In the genomic region with DNA sequence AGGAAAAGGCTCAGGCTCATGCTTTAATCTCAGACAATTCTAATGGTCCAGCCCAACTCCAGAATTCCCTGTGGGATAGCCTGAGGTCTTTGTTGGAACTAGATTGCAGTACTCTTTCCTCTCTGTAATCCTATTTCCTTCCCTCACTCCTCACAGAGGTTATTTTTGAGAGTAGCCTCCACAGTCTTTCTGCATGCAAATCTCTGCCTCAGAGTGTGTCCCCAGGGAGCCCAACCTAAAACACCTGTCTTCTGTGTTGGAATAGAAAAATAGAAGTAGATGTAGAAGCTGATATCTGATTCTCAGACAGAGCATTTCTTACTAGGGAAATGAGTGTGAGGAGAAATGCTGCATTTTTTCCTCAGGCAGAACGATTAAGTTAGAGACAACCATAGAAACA, we compare ENCODE assay signal across 16 cellular contexts.
DNase-seq lines count a peak whose midpoint lies in the region; ATAC-seq and TF ChIP-seq lines count a peak whose summit lies in the region.
"Had no signal": no experiment of that assay in that cellular context is flagged by ENCODE, and none has a peak within 500 bp of the region (broad histone marks: within the 10 kb centered on the region; RNA-seq: fewer than 3 reads in every experiment).

No MANE protein-coding gene starts in this region.

- no peak overlapping the region for H3K4ac ChIP-seq in H9 (ENCODE audit: low read depth, low read length)

- H2BK5ac ChIP-seq in H9 (ENCODE audit: insufficient read length, low read length), result no peak overlapping the region

- H2AK5ac ChIP-seq in H9 (ENCODE audit: insufficient read length, low read length), result no peak overlapping the region

- H2BK20ac ChIP-seq in H9 (ENCODE audit: low read depth, low read length, poor library complexity, severe bottlenecking), result no peak overlapping the region

- H3K36me3 Mint-ChIP-seq in H9 (ENCODE audit: insufficient read depth in 1 of 3, low read depth in 3 of 3) (no peaks in the 10 kb centered on the region), HFFc6 (ENCODE audit: low read depth) (no peaks in the 10 kb centered on the region)
- H3K36me3 Mint-ChIP-seq: CD4-positive, CD25-positive, alpha-beta regulatory T cell had no signal

- H3K14ac ChIP-seq in H9 (ENCODE audit: insufficient read depth, low read length), result no peak overlapping the region

- no peak overlapping the region for H3T11ph ChIP-seq in H9 (ENCODE audit: low read length)

- H3K4me1 Mint-ChIP-seq in H9 (peaks cover 2 to 3% of the 10 kb centered on the region in 2 experiments; a peak in 3 of 4 replicates), HFFc6 (ENCODE audit: low read depth) (no peaks in the 10 kb centered on the region)
- H3K4me1 Mint-ChIP-seq: CD4-positive, CD25-positive, alpha-beta regulatory T cell had no signal

- H3K4me2 ChIP-seq in DND-41 (ENCODE audit: insufficient read depth, low read length), result no peak overlapping the region
- H3K4me2 ChIP-seq in H9 (ENCODE audit: insufficient read depth, insufficient read length, low read length), result no peak overlapping the region
- H3K4me2 ChIP-seq: PC-9 had no signal

- no CpG with 5 or more reads among the region's 1 CpG for WGBS in H9 (ENCODE audit: extremely low coverage, insufficient read length, low lambda C conversion rate)

- no peaks in the 10 kb centered on the region; the same call in 1 of the 2 replicates for H3K27me3 Mint-ChIP-seq in H9 (ENCODE audit: low read depth)
- no peaks in the 10 kb centered on the region for H3K27me3 Mint-ChIP-seq in HFFc6 (ENCODE audit: insufficient read depth)
- H3K27me3 Mint-ChIP-seq: CD4-positive, CD25-positive, alpha-beta regulatory T cell had no signal

- peak; percentile 31; the same call in 1 of the 3 replicates for ATAC-seq in DND-41 (ENCODE audit: insufficient read depth, low read depth)
- no peak for ATAC-seq in omental fat pad (ENCODE audit: low FRiP score)

- H3K9me3 ChIP-seq in DND-41 (ENCODE audit: insufficient read depth, low read length, severe bottlenecking) (no peaks in the 10 kb centered on the region), H9 (ENCODE audit: control insufficient read depth, low read depth, low read length) (no peaks in the 10 kb centered on the region)

- no peak overlapping the region for H2AFZ ChIP-seq in DND-41 (ENCODE audit: low read depth, low read length)
- peak overlapping the region; percentile 10 for H2AFZ ChIP-seq in H9 (ENCODE audit: low read length)
- H2AFZ ChIP-seq: PC-9 had no signal

- H3K27me3 ChIP-seq in DND-41 (ENCODE audit: insufficient read depth, low read length, poor library complexity) (no peaks in the 10 kb centered on the region), H9 (ENCODE audit: insufficient read depth, low read length) (no peaks in the 10 kb centered on the region)

- no peaks in the 10 kb centered on the region for H4K20me1 ChIP-seq in DND-41 (ENCODE audit: insufficient read depth, low read length)
- no peaks in the 10 kb centered on the region for H4K20me1 ChIP-seq in H9 (ENCODE audit: control insufficient read depth, insufficient read depth, insufficient read length)

- H3K9ac ChIP-seq in DND-41 (ENCODE audit: low read depth, low read length), result no peak overlapping the region
- H3K9ac ChIP-seq in H9 (ENCODE audit: extremely low read depth, insufficient read length, low read length), result no peak overlapping the region

- H3K23ac ChIP-seq in H9 (ENCODE audit: insufficient read length, low read depth, low read length), result no peak overlapping the region

- H3K79me1 ChIP-seq in H9 (ENCODE audit: insufficient read depth, low read depth, low read length, poor library complexity, severe bottlenecking), result no peaks in the 10 kb centered on the region

- H3K27ac Mint-ChIP-seq in H9, result peak overlapping the region in 1 of 3 experiments; percentile 71; a peak in 1 of 7 replicates
- no peak overlapping the region for H3K27ac Mint-ChIP-seq in HFFc6
- H3K27ac Mint-ChIP-seq: CD4-positive, CD25-positive, alpha-beta regulatory T cell had no signal

- no peaks in the 10 kb centered on the region for H3K4me1 ChIP-seq in DND-41 (ENCODE audit: insufficient read depth, low read length)
- no peaks in the 10 kb centered on the region for H3K4me1 ChIP-seq in H9 (ENCODE audit: insufficient read depth, low read length)

- no peak overlapping the region for H3K18ac ChIP-seq in H9 (ENCODE audit: insufficient read length, low read depth, low read length)

- H2BK12ac ChIP-seq in H9 (ENCODE audit: insufficient read length, low read depth, low read length), result no peak overlapping the region

- no peaks in the 10 kb centered on the region for H3K23me2 ChIP-seq in H9 (ENCODE audit: insufficient read length, low read depth, low read length, poor library complexity, severe bottlenecking)

- H3K79me2 ChIP-seq in DND-41 (ENCODE audit: insufficient read depth, low read length), result no peaks in the 10 kb centered on the region
- no peaks in the 10 kb centered on the region for H3K79me2 ChIP-seq in H9 (ENCODE audit: insufficient read depth, low read length)

- H3K27ac ChIP-seq in DND-41 (ENCODE audit: low read length), result no peak overlapping the region
- no peak overlapping the region for H3K27ac ChIP-seq in H9 (ENCODE audit: insufficient read length, low read depth, low read length)
- H3K27ac ChIP-seq: PC-9 had no signal

- H3K36me3 ChIP-seq in DND-41 (ENCODE audit: insufficient read depth, low read length), result no peaks in the 10 kb centered on the region

- H2BK120ac ChIP-seq in H9 (ENCODE audit: low read depth, low read length, poor library complexity, severe bottlenecking), result no peak overlapping the region

- no peak overlapping the region for H4K5ac ChIP-seq in H9 (ENCODE audit: insufficient read length, low read depth, low read length)

- H3K4me3 Mint-ChIP-seq in H9, result no peak overlapping the region
- H3K4me3 Mint-ChIP-seq in HFFc6, result no peak overlapping the region
- H3K4me3 Mint-ChIP-seq: CD4-positive, CD25-positive, alpha-beta regulatory T cell had no signal

- H2BK15ac ChIP-seq in H9 (ENCODE audit: low read depth, low read length), result no peak overlapping the region

- no peak overlapping the region for H3K4me3 ChIP-seq in DND-41 (ENCODE audit: low read depth in 1 of 2, low read length in 2 of 2)
- H3K4me3 ChIP-seq: PC-9 had no signal

- H3K56ac ChIP-seq in H9 (ENCODE audit: insufficient read length, low read depth, low read length), result no peak overlapping the region

- TF ChIP-seq CTCF in DND-41 (IDR thresholded peaks at IDR 0.05; ENCODE audit: borderline replicate concordance, extremely low read depth, low read length, poor library complexity, severe bottlenecking), result no peak
- no peak for TF ChIP-seq CTCF in H9 (conservative IDR thresholded peaks at IDR 0.05)
- no peak for TF ChIP-seq CTCF in HFFc6 (IDR thresholded peaks at IDR 0.05)
- no peak for TF ChIP-seq CTCF in omental fat pad (IDR thresholded peaks at IDR 0.05)

- no peaks in the 10 kb centered on the region for H3K9me3 Mint-ChIP-seq in H9
- H3K9me3 Mint-ChIP-seq in HFFc6, result no peaks in the 10 kb centered on the region

- no peak overlapping the region for H4K8ac ChIP-seq in H9 (replicated peaks; ENCODE audit: insufficient read length, low read depth, low read length)

- peak; percentile 6 for DNase-seq in DND-41
- DNase-seq in H9, result no peak
- peak; percentile 76 for DNase-seq in NCI-H187 treated with DMSO at 0.1 percent for 48 hours (lab: John Stamatoyannopoulos, UW)
- DNase-seq in NCI-H69 (lab: John Stamatoyannopoulos, UW), result peak; percentile 79
- DNase-seq in HFFc6, result no peak
- DNase-seq in NCI-H2029 treated with DMSO at 0.1 percent for 48 hours (lab: John Stamatoyannopoulos, UW), result no peak
- DNase-seq in Kasumi-1 (lab: John Stamatoyannopoulos, UW), result no peak
- DNase-seq in omental fat pad (ENCODE audit: low spot score), result no peak
- DNase-seq: CD4-positive, CD25-positive, alpha-beta regulatory T cell; DMS79; GDM1; IMR-90; NCI-H1930; NCI-H510A; PC-9; T-helper 9 cell had no signal

- no peak overlapping the region for H4K91ac ChIP-seq in H9 (ENCODE audit: insufficient read length, low read depth, low read length)

Comparison
In these comparisons a context has a peak if more than half of its experiments do, and no peak if none do; other contexts are left out.
1. DNase-seq: peak in DND-41 (single experiment), NCI-H187 treated with DMSO at 0.1 percent for 48 hours (single experiment) and NCI-H69 (single experiment); none in H9 (single experiment), HFFc6 (single experiment), NCI-H2029 treated with DMSO at 0.1 percent for 48 hours (single experiment), Kasumi-1 (0 of 2) and omental fat pad (single experiment).